7 cellular contexts compared by ENCODE assay signal in the genomic region with DNA sequence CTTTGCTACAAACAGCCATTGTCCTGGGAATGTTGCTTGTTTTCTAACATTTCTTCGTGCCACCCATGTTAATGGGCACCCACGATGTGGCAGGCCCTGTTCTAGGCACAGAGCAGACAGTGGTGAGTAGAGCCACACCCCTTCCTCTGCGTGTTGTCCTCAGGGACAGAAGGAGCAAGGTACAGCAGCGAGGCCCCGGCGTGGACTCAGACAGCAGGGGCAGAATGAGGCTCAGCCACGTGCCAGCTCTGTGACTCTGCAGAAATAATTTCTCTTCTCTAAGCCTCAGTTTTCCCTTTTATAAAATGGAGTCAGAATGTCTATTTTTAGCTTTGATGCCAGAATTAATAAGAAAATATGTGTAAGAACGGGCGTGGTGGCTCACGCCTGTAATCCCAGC.
"Had no signal": no experiment of that assay in that cellular context is flagged by ENCODE, and none has a peak within 500 bp of the region (broad histone marks: within the 10 kb centered on the region; RNA-seq: fewer than 3 reads in every experiment).

No MANE protein-coding gene starts in this region.

- FAIRE-seq: GM12878, GM12891, GM12892, GM18507, GM19239 had no signal

- H3K4me3 ChIP-seq: GM12878 had no signal

- DNase-seq: GDM1, GF-D8 had no signal

- ATAC-seq: GM12878 had no signal
